Comparison of ENCODE assay signal across 13 cellular contexts in the genomic region with DNA sequence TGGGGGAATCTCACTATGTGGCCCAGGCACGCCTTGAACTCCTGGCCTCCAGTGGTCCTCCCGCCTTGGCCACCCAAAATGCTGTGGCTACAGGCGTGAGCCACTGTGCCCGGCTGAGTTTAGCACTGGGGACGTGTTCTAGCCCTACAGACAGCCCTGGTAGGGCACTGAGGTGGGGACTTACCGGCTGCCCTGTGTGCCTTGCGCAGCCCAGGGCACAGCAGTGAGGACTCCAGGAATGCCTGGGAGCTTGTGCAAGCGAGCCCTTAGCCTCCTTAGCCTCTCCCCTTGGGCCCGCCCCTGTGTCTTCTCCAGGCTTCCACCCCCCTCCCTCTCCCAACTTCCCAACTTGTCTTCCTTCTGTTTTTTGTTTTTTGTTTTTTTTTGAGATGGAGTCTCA.
"Had no signal": no experiment of that assay in that cellular context is flagged by ENCODE, and none has a peak within 500 bp of the region (broad histone marks: within the 10 kb centered on the region; RNA-seq: fewer than 3 reads in every experiment).

No MANE protein-coding gene starts in this region.

- DNase-seq: activated CD8-positive, alpha-beta memory T cell treated with anti-CD3 and anti-CD28 coated beads, Interleukin-2, amount 50 U/mL, for 48 hours; heart right ventricle; left cardiac atrium; midbrain; SIG-M5; stimulated activated naive B cell treated with anti-CD40 and anti-IgM and Interleukin-4, amounts not matched to agents 10 μg/mL and 1 μg/mL and 100 μg/mL, for 72 hours; uterus had no signal

- H3K4me3 Mint-ChIP-seq: activated T-helper 1 cell treated with anti-CD3 and anti-CD28 coated beads, Interleukin-12 subunit alpha, Interleukin-12 subunit beta, Interleukin-2, Interleukin-4 antibody, amounts not matched to agents 30 ng/mL and 10 ng/mL and 1 ng/mL, durations not matched to agents 14 hours and 24 hours and 36 hours; stimulated activated naive B cell treated with anti-CD40 and anti-IgM and Interleukin-4, amounts not matched to agents 10 μg/mL and 1 μg/mL and 100 μg/mL, for 72 hours had no signal

- H3K9me3 Mint-ChIP-seq: activated T-helper 1 cell treated with anti-CD3 and anti-CD28 coated beads, Interleukin-12 subunit alpha, Interleukin-12 subunit beta, Interleukin-2, Interleukin-4 antibody, amounts not matched to agents 30 ng/mL and 10 ng/mL and 1 ng/mL, durations not matched to agents 14 hours and 24 hours and 36 hours; stimulated activated naive B cell treated with anti-CD40 and anti-IgM and Interleukin-4, amounts not matched to agents 10 μg/mL and 1 μg/mL and 100 μg/mL, for 72 hours had no signal

- ATAC-seq: activated CD4-positive, CD25-positive, alpha-beta regulatory T cell treated with anti-CD3 and anti-CD28 coated beads, Interleukin-2, amount 50 U/mL, for 24 hours; gastroesophageal sphincter; heart right ventricle; left cardiac atrium; stimulated activated naive B cell treated with anti-CD40 and anti-IgM and Interleukin-4, amounts not matched to agents 10 μg/mL and 1 μg/mL and 100 μg/mL, for 72 hours had no signal

- H3K27ac Mint-ChIP-seq: activated T-helper 1 cell treated with anti-CD3 and anti-CD28 coated beads, Interleukin-12 subunit alpha, Interleukin-12 subunit beta, Interleukin-2, Interleukin-4 antibody, amounts not matched to agents 30 ng/mL and 10 ng/mL and 1 ng/mL, durations not matched to agents 14 hours and 24 hours and 36 hours; stimulated activated naive B cell treated with anti-CD40 and anti-IgM and Interleukin-4, amounts not matched to agents 10 μg/mL and 1 μg/mL and 100 μg/mL, for 72 hours had no signal

- H3K9me3 ChIP-seq: gastroesophageal sphincter, heart right ventricle, neutrophil, tibial artery, uterus had no signal

- H3K36me3 ChIP-seq: gastroesophageal sphincter, heart right ventricle, neutrophil, tibial artery, uterus had no signal

- H3K27ac ChIP-seq: gastroesophageal sphincter, heart right ventricle, neutrophil, tibial artery, uterus had no signal

- H3K4me1 ChIP-seq: gastroesophageal sphincter, heart right ventricle, tibial artery, uterus had no signal

- H3K4me3 ChIP-seq: gastroesophageal sphincter, heart right ventricle, lung, tibial artery, uterus had no signal

- H3K36me3 Mint-ChIP-seq: stimulated activated naive B cell treated with anti-CD40 and anti-IgM and Interleukin-4, amounts not matched to agents 10 μg/mL and 1 μg/mL and 100 μg/mL, for 72 hours had no signal

- H3K27me3 ChIP-seq: uterus had no signal
